15 cellular contexts compared by ENCODE assay signal in the genomic region with DNA sequence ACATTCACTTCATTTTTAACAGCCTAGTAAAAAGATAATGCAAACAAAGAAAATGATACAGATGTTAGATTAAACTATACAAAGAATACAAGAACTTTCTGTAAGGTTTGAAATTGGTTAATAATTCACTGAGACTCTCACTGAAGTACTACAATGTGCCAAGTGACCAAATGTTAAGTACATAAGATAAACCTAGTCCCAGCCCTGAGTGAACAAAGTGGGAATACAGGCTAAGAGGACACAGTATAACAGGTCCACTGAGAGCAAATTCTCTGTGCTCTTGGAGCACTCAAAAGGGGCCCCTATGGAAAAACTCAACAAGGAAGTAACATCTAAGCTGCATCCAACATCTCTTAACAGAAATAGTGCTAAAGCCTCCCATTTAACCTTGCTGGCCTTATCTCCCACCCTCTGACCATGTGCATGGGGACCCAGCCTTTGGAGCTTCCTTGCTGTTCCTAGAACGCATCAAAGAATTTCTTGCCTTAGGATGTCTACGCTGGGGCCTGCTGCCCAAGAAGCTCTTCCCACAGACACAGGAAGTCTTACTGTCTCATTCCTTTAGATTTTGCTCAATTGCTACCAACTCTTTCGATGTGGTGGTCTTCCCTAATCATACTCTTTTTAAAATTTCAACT.
A peak's percentile ranks its signal among the peaks of the same experiment; 100 is the strongest.
DNase-seq lines count a peak whose midpoint lies in the region; ATAC-seq and TF ChIP-seq lines count a peak whose summit lies in the region.
"Had no signal": no experiment of that assay in that cellular context is flagged by ENCODE, and none has a peak within 500 bp of the region (broad histone marks: within the 10 kb centered on the region; RNA-seq: fewer than 3 reads in every experiment).

No MANE protein-coding gene starts in this region.

- intact Hi-C loops in Right ventricle myocardium inferior (cut with DNase I): loop anchor here (5.0 kb wide), 1 partner anchor 64 kb away; no protein-coding TSS in a partner anchor
- intact Hi-C loops in cardiac septum (cut with DNase I): loop anchor here (5.0 kb wide), 1 partner anchor 34 kb away; no protein-coding TSS in a partner anchor
- intact Hi-C loops in colonic mucosa (cut with DNase I): loop anchor here (5.0 kb wide), 1 partner anchor 74 kb away; no protein-coding TSS in a partner anchor
- intact Hi-C loops in upper lobe of right lung (cut with DNase I): no loop called here

- H3K4me3 ChIP-seq in colonic mucosa (no peak overlapping the region), lung (no peak overlapping the region), upper lobe of right lung (no peak overlapping the region), Karpas-422 (ENCODE audit: low read length) (no peak overlapping the region)
- H3K4me3 ChIP-seq: esophagus squamous epithelium, GM12878, GM23338 had no signal

- H3K27me3 ChIP-seq in colonic mucosa (no peaks in the 10 kb centered on the region), lung (ENCODE audit: control insufficient read depth, insufficient read depth) (no peaks in the 10 kb centered on the region), upper lobe of right lung (no peaks in the 10 kb centered on the region), Karpas-422 (ENCODE audit: low read length) (no peaks in the 10 kb centered on the region)
- H3K27me3 ChIP-seq: esophagus squamous epithelium had no signal

- no peaks in the 10 kb centered on the region for H3K9me2 ChIP-seq in Karpas-422 (replicated peaks; ENCODE audit: insufficient read depth, low read length)

- no peak for TF ChIP-seq CTCF in colonic mucosa (IDR thresholded peaks at IDR 0.05)
- no peak for TF ChIP-seq CTCF in lung (IDR thresholded peaks at IDR 0.05; ENCODE audit: control extremely low read depth, extremely low read depth)
- TF ChIP-seq CTCF in upper lobe of right lung (IDR thresholded peaks at IDR 0.05): no peak

- H3K27ac ChIP-seq in colonic mucosa (peak overlapping the region; percentile 73), lung (ENCODE audit: low read depth in 1 of 2, low read length in 1 of 2) (no peak overlapping the region), upper lobe of right lung (no peak overlapping the region), Karpas-422 (ENCODE audit: low read length) (no peak overlapping the region)
- H3K27ac ChIP-seq: esophagus squamous epithelium, HL-60, parathyroid adenoma had no signal

- WGBS in lung, 2 donors: 89 to 93% methylated on average over 3 of the region's 3 CpGs

- H3K79me2 ChIP-seq in Karpas-422 (ENCODE audit: low read length): peaks cover 12% of the 10 kb centered on the region; the same call in 1 of the 2 replicates
- H3K79me2 ChIP-seq: parathyroid adenoma had no signal

- H3K9ac ChIP-seq in colonic mucosa (ENCODE audit: low read depth in 2 of 2, low read length in 2 of 2): peak overlapping the region; percentile 40 to 69
- no peak overlapping the region for H3K9ac ChIP-seq in Karpas-422 (ENCODE audit: low read length)
- H3K9ac ChIP-seq: parathyroid adenoma had no signal

- DNase-seq in Right ventricle myocardium inferior (ENCODE audit: missing footprints) (no peak), cardiac septum (ENCODE audit: low spot score) (no peak), colonic mucosa (peak; percentile 41), lung (ENCODE audit: low spot score) (no peak), upper lobe of right lung (no peak), Karpas-422 (no peak)
- no peak for DNase-seq in activated CD8-positive, alpha-beta memory T cell treated with anti-CD3 and anti-CD28 coated beads, Interleukin-2, amount 50 U/mL, for 4 hours
- DNase-seq: esophagus squamous epithelium, head of caudate nucleus had no signal

- H4K20me1 ChIP-seq in Karpas-422 (ENCODE audit: insufficient read depth, low read depth, low read length): no peaks in the 10 kb centered on the region

- H3K36me3 ChIP-seq in colonic mucosa: no peaks in the 10 kb centered on the region
- peaks cover 0 to 3% of the 10 kb centered on the region in 2 donors for H3K36me3 ChIP-seq in lung (ENCODE audit: control insufficient read depth in 2 of 2, insufficient read depth in 2 of 2, low read length in 2 of 2)
- H3K36me3 ChIP-seq in upper lobe of right lung: peaks cover 6% of the 10 kb centered on the region
- peaks cover 9% of the 10 kb centered on the region; the same call in 1 of the 2 replicates for H3K36me3 ChIP-seq in Karpas-422 (ENCODE audit: insufficient read depth, low read length)

- no peak overlapping the region for H2AFZ ChIP-seq in Karpas-422 (ENCODE audit: low read length)
- H2AFZ ChIP-seq: GM23338, parathyroid adenoma had no signal

- no peak overlapping the region for H3K4me2 ChIP-seq in Karpas-422 (ENCODE audit: low read depth, low read length, poor library complexity, severe bottlenecking)
- H3K4me2 ChIP-seq: GM23338 had no signal

- H3K4me1 ChIP-seq in colonic mucosa: peaks cover 8% of the 10 kb centered on the region
- peaks cover 3 to 4% of the 10 kb centered on the region in 2 donors for H3K4me1 ChIP-seq in lung (ENCODE audit: control insufficient read depth in 2 of 2, insufficient read depth in 2 of 2, low read length in 2 of 2)
- peaks cover 4% of the 10 kb centered on the region for H3K4me1 ChIP-seq in upper lobe of right lung
- H3K4me1 ChIP-seq in Karpas-422 (ENCODE audit: low read length): peaks cover 20% of the 10 kb centered on the region
- H3K4me1 ChIP-seq: esophagus squamous epithelium, parathyroid adenoma had no signal

- ATAC-seq in Right ventricle myocardium inferior (peak; percentile 57), lung (ENCODE audit: insufficient read depth, low FRiP score) (peak; percentile 79), upper lobe of right lung (peak; percentile 90), GM21786 (IDR thresholded peaks at IDR 0.05; ENCODE audit: unreplicated experiment) (no peak)
- ATAC-seq: GM12878; GM23338; stimulated activated memory B cell treated with anti-CD40 and anti-IgM and Interleukin-4, amounts not matched to agents 10 μg/mL and 1 μg/mL and 100 μg/mL, for 72 hours had no signal

- H3K9me3 ChIP-seq in colonic mucosa (no peaks in the 10 kb centered on the region), lung (ENCODE audit: control insufficient read depth in 2 of 2, insufficient read depth in 1 of 2, low read length in 1 of 2) (no peaks in the 10 kb centered on the region), upper lobe of right lung (no peaks in the 10 kb centered on the region), Karpas-422 (ENCODE audit: low read length) (no peaks in the 10 kb centered on the region)
- H3K9me3 ChIP-seq: esophagus squamous epithelium had no signal
